8 cellular contexts compared by ENCODE assay signal in the genomic region with DNA sequence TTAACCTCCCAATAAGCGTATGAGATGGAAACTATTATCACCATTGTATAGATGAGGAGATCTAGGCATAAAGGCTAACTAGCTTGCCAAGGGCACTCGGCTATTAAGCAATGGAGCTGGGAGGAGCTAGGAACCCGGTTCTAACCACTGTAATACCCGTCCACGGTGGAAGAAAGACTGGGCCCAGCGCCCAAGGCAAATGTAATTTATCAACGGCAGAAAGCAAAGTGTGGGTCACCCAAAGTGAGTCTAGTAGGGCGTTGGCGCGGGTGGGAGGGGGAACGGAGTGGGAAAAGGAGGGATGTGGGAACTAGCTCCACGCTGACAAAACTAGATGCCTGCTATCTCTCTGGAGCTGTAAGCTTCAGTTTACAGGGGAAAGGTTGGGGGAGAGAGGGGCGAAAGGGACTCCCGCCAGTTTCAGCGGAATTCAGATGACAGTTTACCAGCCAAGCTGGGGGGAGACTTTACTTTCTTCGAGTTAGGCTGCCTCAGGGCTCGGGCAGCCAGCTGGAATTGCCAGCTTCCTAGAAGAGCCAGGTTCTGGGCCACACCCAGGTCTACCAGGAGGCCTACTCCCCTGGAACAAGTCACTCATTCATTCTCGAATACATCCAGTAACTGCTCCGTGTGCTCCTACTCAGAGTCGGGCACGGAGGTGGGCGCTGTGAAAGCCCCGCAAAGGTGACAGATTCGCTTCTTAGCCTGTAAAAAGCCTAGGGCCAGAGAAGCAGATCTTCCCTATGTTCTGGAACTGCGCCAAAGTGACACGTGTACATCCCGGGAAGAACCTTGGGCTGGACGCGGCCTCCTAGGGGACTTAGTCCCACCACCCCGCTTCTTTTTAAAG. TPM values are rescaled to one million over a fixed set of nuclear protein-coding genes. Genes with fewer than 3 reads are reported as not detected.
DNase-seq lines count a peak whose midpoint lies in the region; ATAC-seq and TF ChIP-seq lines count a peak whose summit lies in the region.

No MANE protein-coding gene starts in this region.

- H3K27me3 Mint-ChIP-seq in endodermal cell (ENCODE audit: insufficient read depth) = no peaks in the 10 kb centered on the region

- peak overlapping the region; percentile 79 for H3K4me3 Mint-ChIP-seq in endodermal cell

- peaks cover 40% of the 10 kb centered on the region for H3K36me3 Mint-ChIP-seq in endodermal cell (ENCODE audit: low read depth)

- no peaks in the 10 kb centered on the region for H3K4me1 ChIP-seq in endodermal cell (ENCODE audit: control insufficient read depth, insufficient read depth, low read length)
- H3K4me1 ChIP-seq in mesodermal cell (ENCODE audit: control insufficient read depth, insufficient read depth, low read length, poor library complexity, severe bottlenecking) = peaks cover 11% of the 10 kb centered on the region
- peaks cover 8% of the 10 kb centered on the region for H3K4me1 ChIP-seq in thymus (ENCODE audit: control insufficient read depth, insufficient read depth, low read length)

- H3K9me3 ChIP-seq in endodermal cell (ENCODE audit: control insufficient read depth, low read length) (no peaks in the 10 kb centered on the region), mesodermal cell (ENCODE audit: control insufficient read depth, low read length) (no peaks in the 10 kb centered on the region), thymus (ENCODE audit: control insufficient read depth) (no peaks in the 10 kb centered on the region)

- H3K36me3 ChIP-seq in endodermal cell (ENCODE audit: control insufficient read depth, insufficient read depth, low read length) = peaks cover 40% of the 10 kb centered on the region
- H3K36me3 ChIP-seq in mesodermal cell (ENCODE audit: control insufficient read depth, insufficient read depth, low read length) = peaks cover 40% of the 10 kb centered on the region
- H3K36me3 ChIP-seq in thymus (ENCODE audit: control insufficient read depth, insufficient read depth) = peaks cover 34% of the 10 kb centered on the region

- peak overlapping the region; percentile 73 for H3K27ac Mint-ChIP-seq in endodermal cell

- peak; percentile 15 for ATAC-seq in HG03378 (IDR thresholded peaks at IDR 0.05; ENCODE audit: unreplicated experiment)

- H3K27ac ChIP-seq in endodermal cell (ENCODE audit: low read depth, low read length) = no peak overlapping the region
- H3K27ac ChIP-seq in mesodermal cell (ENCODE audit: low read depth, low read length, severe bottlenecking) = peak overlapping the region; percentile 71
- no peak overlapping the region for H3K27ac ChIP-seq in thymus (ENCODE audit: low read depth)

- 12 to 15% methylated on average over 27 to 30 of the region's 30 CpGs for WGBS in endodermal cell (ENCODE audit: insufficient coverage in 1 of 2, insufficient read length in 1 of 2), 2 experiments
- 8% methylated on average over 24 to 26 of the region's 30 CpGs for WGBS in mesodermal cell (ENCODE audit: insufficient coverage in 2 of 2), 2 experiments
- 28% methylated on average over 30 of the region's 30 CpGs for WGBS in thymus

- no peaks in the 10 kb centered on the region for H3K27me3 ChIP-seq in endodermal cell (ENCODE audit: control insufficient read depth, insufficient read depth, low read length, poor library complexity, severe bottlenecking)
- no peaks in the 10 kb centered on the region for H3K27me3 ChIP-seq in thymus (ENCODE audit: control insufficient read depth, insufficient read depth)

- peaks cover 12% of the 10 kb centered on the region for H3K9me3 Mint-ChIP-seq in endodermal cell

- peak; percentile 40 for DNase-seq in ELF-1 (ENCODE audit: low read depth, low spot score)
- DNase-seq in SW480 (ENCODE audit: low spot score) = peak; percentile 29
- DNase-seq in endodermal cell = peak; percentile 62
- DNase-seq in cerebellum (ENCODE audit: low spot score) = no peak
- DNase-seq in activated gamma-delta T cell (lab: John Stamatoyannopoulos, UW) = no peak

- peaks cover 11% of the 10 kb centered on the region for H3K4me1 Mint-ChIP-seq in endodermal cell

- H3K4me3 ChIP-seq in endodermal cell (ENCODE audit: low read length) (peak overlapping the region; percentile 87), mesodermal cell (ENCODE audit: extremely low read depth, insufficient read depth, low read length, poor library complexity, severe bottlenecking) (peak overlapping the region; percentile 86), thymus (ENCODE audit: low read length) (peak overlapping the region; percentile 73)

- H3K9ac ChIP-seq in endodermal cell (ENCODE audit: extremely low read depth, low read length, poor library complexity, severe bottlenecking) = peak overlapping the region; percentile 93

- TF ChIP-seq CTCF in endodermal cell (conservative IDR thresholded peaks at IDR 0.05) = no peak

RNA-seq across cellular contexts. Expression of a gene that starts 0.8 kb away (rescaled TPM):
- 10 to 100 TPM; 87.9 to 98.2 TPM for total RNA-seq in endodermal cell
- 79.9 TPM for polyA plus RNA-seq in endodermal cell (2013, experiment 1 of 2)
- polyA plus RNA-seq in endodermal cell (2013, experiment 2 of 2) = 86.0 TPM
- polyA plus RNA-seq in mesodermal cell (2013, experiment 1 of 2) = 135 TPM
- 124 TPM for polyA plus RNA-seq in mesodermal cell (2013, experiment 2 of 2)
- 27.8 TPM for polyA plus RNA-seq in thymus
- total RNA-seq in cerebellum = 35.9 TPM

RNA-seq across cellular contexts. Expression of a gene that starts 23.5 kb away (rescaled TPM):
- total RNA-seq in endodermal cell (10 to 100 TPM; 14.1 to 26.8 TPM), cerebellum (4.7 TPM)
- 26.3 TPM for polyA plus RNA-seq in endodermal cell (2013, experiment 1 of 2)
- polyA plus RNA-seq in endodermal cell (2013, experiment 2 of 2) = 24.8 TPM
- polyA plus RNA-seq in mesodermal cell (2013, experiment 1 of 2) = 16.4 TPM
- polyA plus RNA-seq in mesodermal cell (2013, experiment 2 of 2) = 17.3 TPM
- polyA plus RNA-seq in thymus = 1.4 TPM

RNA-seq across cellular contexts. Expression of a gene that starts 23.5 kb away (rescaled TPM):
- total RNA-seq in endodermal cell = 10 to 100 TPM; 70.9 to 76.7 TPM
- 69.7 TPM for polyA plus RNA-seq in endodermal cell (2013, experiment 1 of 2)
- polyA plus RNA-seq in endodermal cell (2013, experiment 2 of 2) = 62.0 TPM
- polyA plus RNA-seq in mesodermal cell (2013, experiment 1 of 2) = 67.5 TPM
- polyA plus RNA-seq in mesodermal cell (2013, experiment 2 of 2) = 54.7 TPM
- polyA plus RNA-seq in thymus = 85.9 TPM
- total RNA-seq in cerebellum = 32.8 TPM

RNA-seq across cellular contexts. Expression of a gene that starts 29.5 kb away (rescaled TPM):
- 10 to 100 TPM; 61.7 to 76.5 TPM for total RNA-seq in endodermal cell
- 35.1 TPM for polyA plus RNA-seq in endodermal cell (2013, experiment 1 of 2)
- 33.2 TPM for polyA plus RNA-seq in endodermal cell (2013, experiment 2 of 2)
- polyA plus RNA-seq in mesodermal cell (2013, experiment 1 of 2) = 39.8 TPM
- 35.2 TPM for polyA plus RNA-seq in mesodermal cell (2013, experiment 2 of 2)
- 41.6 TPM for polyA plus RNA-seq in thymus
- 7.2 TPM for total RNA-seq in cerebellum

RNA-seq across cellular contexts. Expression of a gene that starts 50.6 kb away (rescaled TPM):
- total RNA-seq in endodermal cell (10 to 100 TPM; 54.1 to 65.9 TPM), cerebellum (17.8 TPM)
- polyA plus RNA-seq in endodermal cell (2013, experiment 1 of 2) = 20.9 TPM
- 22.1 TPM for polyA plus RNA-seq in endodermal cell (2013, experiment 2 of 2)
- 26.5 TPM for polyA plus RNA-seq in mesodermal cell (2013, experiment 1 of 2)
- polyA plus RNA-seq in mesodermal cell (2013, experiment 2 of 2) = 22.4 TPM
- 19.5 TPM for polyA plus RNA-seq in thymus

Comparison
In these comparisons a context has a peak if more than half of its experiments do, and no peak if none do; other contexts are left out.
1. DNase-seq: peak in ELF-1 (single experiment), SW480 (single experiment) and endodermal cell (single experiment); none in cerebellum (single experiment) and activated gamma-delta T cell (single experiment).
2. Peak in every context shown above with its lines, with median percentiles within 50 percentile points of each other: H3K4me3 ChIP-seq.